In the genomic region with DNA sequence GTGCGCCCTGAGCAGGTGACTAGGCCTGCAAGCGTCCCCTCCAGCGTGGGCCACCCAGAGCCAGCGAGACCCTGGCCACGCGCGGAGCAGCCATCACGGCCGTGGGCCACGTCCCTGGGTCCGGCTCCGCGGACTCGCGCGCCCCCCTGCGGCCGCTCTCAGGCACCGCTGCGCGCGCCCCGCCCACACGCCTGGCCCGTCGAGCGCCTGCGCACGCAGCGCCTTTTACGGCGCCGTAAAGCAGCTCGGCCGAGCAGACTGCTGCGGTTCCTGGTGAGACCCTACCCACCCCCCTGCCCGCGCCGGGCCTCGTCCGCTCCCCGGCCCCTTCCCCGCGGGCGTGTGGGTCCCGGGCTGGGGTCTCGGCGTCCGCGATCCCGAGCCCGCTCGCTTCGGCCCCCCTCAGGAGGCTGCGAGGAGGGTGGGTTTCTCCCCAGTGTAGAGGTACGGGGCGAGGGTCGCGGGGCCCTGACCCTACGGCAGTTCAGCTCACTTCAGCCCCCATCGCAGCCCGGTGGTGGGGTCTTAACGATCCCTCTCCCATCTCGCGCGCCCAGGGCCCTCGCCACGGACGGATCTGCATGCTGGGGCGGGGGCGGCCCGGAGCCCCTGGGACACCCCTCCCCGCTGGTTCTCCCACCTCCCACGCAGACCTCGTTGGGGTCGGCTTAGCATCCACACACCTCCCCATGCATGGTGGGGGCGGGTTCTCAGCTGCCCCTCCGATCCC, we compare ENCODE assay signal across 8 cellular contexts. TPM values are rescaled to one million over a fixed set of nuclear protein-coding genes. Genes with fewer than 3 reads are reported as not detected.
DNase-seq lines count a peak whose midpoint lies in the region; ATAC-seq, FAIRE-seq and TF ChIP-seq lines count a peak whose summit lies in the region.

A gene (plus strand): TSS at position 228 of the 730 bp plus-strand sequence. CDS start 1,421 bp downstream, outside the sequence.

- H3K27me3 ChIP-seq in mononuclear cell (ENCODE audit: insufficient read depth, low read length): no peaks in the 10 kb centered on the region

- ATAC-seq in GM18873 (IDR thresholded peaks at IDR 0.05; ENCODE audit: low FRiP score, unreplicated experiment): peak; percentile 46

- no peaks in the 10 kb centered on the region for H3K9me3 ChIP-seq in mononuclear cell (ENCODE audit: low read depth, low read length)

- DNase-seq in AG08395 (ENCODE audit: low spot score) (peak; percentile 95), HTR-8/SVneo (ENCODE audit: insufficient read length, low spot score) (peak; percentile 91), OCI-M1 (lab: John Stamatoyannopoulos, UW) (peak; percentile 96), activated T-cell treated with anti-CD3 and anti-CD28 coated beads for 4 hours (peak; percentile 77), epithelial cell of esophagus (ENCODE audit: low read depth) (peak; percentile 83)
- DNase-seq in stimulated activated CD8-positive, alpha-beta memory T cell treated with anti-CD3 and anti-CD28 coated beads, Interleukin-2, amount 100 ng/mL, for 1 hour (ENCODE audit: low read depth in 2 of 2): peak; percentile 72 to 76

- H3K4me1 ChIP-seq in mononuclear cell (ENCODE audit: insufficient read depth, low read length): peaks cover 66% of the 10 kb centered on the region

- peak; percentile 69 for FAIRE-seq in HTR-8/SVneo (lab: Jason Lieb, UNC)

- peak within 1 kb of the TSS; percentile 84 for H3K4me3 ChIP-seq in epithelial cell of esophagus (ENCODE audit: low read length)
- peak within 1 kb of the TSS; percentile 95 for H3K4me3 ChIP-seq in mononuclear cell (ENCODE audit: low read length)

- peak; percentile 28 for TF ChIP-seq CTCF in epithelial cell of esophagus (IDR thresholded peaks at IDR 0.05; ENCODE audit: insufficient read depth, low read depth, low read length, missing control alignments)

RNA-seq across cellular contexts. Expression of the gene that starts here (rescaled TPM):
- total RNA-seq in mononuclear cell: 25.5 TPM

Comparison
In these comparisons a context has a peak if more than half of its experiments do, and no peak if none do; other contexts are left out.
1. Peak in every context shown above with its lines: DNase-seq, ATAC-seq and H3K4me3 ChIP-seq.